Comparison of ENCODE assay signal across 13 cellular contexts in the genomic region with DNA sequence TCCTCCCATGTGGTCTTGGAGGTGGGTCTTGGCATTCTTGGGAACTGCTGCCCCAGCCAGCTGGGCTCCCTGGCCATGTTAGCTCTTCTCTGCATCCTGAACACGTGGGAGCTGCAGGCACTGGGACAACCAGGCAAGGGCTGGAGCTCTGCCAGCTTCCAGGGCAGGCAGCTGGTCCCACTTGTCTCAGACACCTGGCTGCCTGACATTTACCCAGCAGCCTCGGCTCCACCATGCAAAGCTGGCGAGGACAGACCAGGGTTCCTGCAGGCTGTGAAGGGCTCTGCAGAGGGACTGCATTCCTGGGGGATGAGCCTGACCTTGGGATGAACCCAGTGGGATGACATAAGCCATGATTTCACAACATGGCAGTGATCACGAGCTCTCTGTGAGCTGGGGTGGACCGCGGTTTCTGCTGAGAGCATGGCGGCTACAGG.
DNase-seq lines count a peak whose midpoint lies in the region; ATAC-seq, FAIRE-seq and TF ChIP-seq lines count a peak whose summit lies in the region.
"Had no signal": no experiment of that assay in that cellular context is flagged by ENCODE, and none has a peak within 500 bp of the region (broad histone marks: within the 10 kb centered on the region; RNA-seq: fewer than 3 reads in every experiment).

No MANE protein-coding gene starts in this region.

- ATAC-seq in HG03460 (IDR thresholded peaks at IDR 0.05; ENCODE audit: unreplicated experiment), result no peak
- ATAC-seq: stimulated activated memory B cell treated with anti-CD40 and anti-IgM and Interleukin-4, amounts not matched to agents 10 μg/mL and 1 μg/mL and 100 μg/mL, for 72 hours had no signal

- H3K9me3 ChIP-seq in right atrium auricular region (peaks cover 0 to 9% of the 10 kb centered on the region in 2 donors), stomach (peaks cover 0 to 17% (median 12%) of the 10 kb centered on the region in 4 donors)

- intact Hi-C loops in stomach (cut with DNase I; ENCODE audit: low total_unique reads), result no loop called here

- DNase-seq in H54 (ENCODE audit: insufficient read length, low spot score) (peak; percentile 29), T1000 (lab: John Stamatoyannopoulos, UW) (peak; percentile 76), right atrium auricular region (ENCODE audit: low spot score) (peak; percentile 83), stomach (peak; percentile 26), DMS153 treated with DMSO at 0.1 percent for 48 hours (lab: John Stamatoyannopoulos, UW; ENCODE audit: unreplicated experiment) (no peak), NCI-H345 (lab: John Stamatoyannopoulos, UW) (no peak), foreskin melanocyte (no peak)
- DNase-seq: activated T-cell treated with anti-CD3 and anti-CD28 coated beads, Interleukin-2, amount 50 U/mL, for 1 hour; erythroblast; Kasumi-1 had no signal

- 56 to 63% (median 60%) methylated on average over 5 to 7 of the region's 7 CpGs for WGBS in stomach, 5 donors

- TF ChIP-seq CTCF in right atrium auricular region (IDR thresholded peaks at IDR 0.05) (no peak), stomach (IDR thresholded peaks at IDR 0.05) (no peak)

- H3K4me1 ChIP-seq in right atrium auricular region (peaks cover 0 to 5% of the 10 kb centered on the region in 2 donors), stomach (no peaks in the 10 kb centered on the region)

- FAIRE-seq in H54 (lab: Jason Lieb, UNC), result no peak
- FAIRE-seq: GM12891 had no signal

- H3K27ac ChIP-seq in right atrium auricular region (peak overlapping the region; percentile 31 to 58), stomach (no peak overlapping the region)

- no peaks in the 10 kb centered on the region for H3K36me3 ChIP-seq in right atrium auricular region
- H3K36me3 ChIP-seq in stomach, result no peaks in the 10 kb centered on the region

- no peak for TF ChIP-seq EP300 in stomach (IDR thresholded peaks at IDR 0.05)

- TF ChIP-seq POLR2A in H54 (IDR thresholded peaks at IDR 0.05; ENCODE audit: low read depth, low read length) (no peak), stomach (IDR thresholded peaks at IDR 0.05) (no peak)

- no peaks in the 10 kb centered on the region for H3K27me3 ChIP-seq in right atrium auricular region
- H3K27me3 ChIP-seq in stomach, result peaks cover 0 to 13% (median 0%) of the 10 kb centered on the region in 3 donors

- H3K4me3 ChIP-seq in right atrium auricular region (no peak overlapping the region), stomach (no peak overlapping the region)

Comparison
In these comparisons a context has a peak if more than half of its experiments do, and no peak if none do; other contexts are left out.
1. DNase-seq: peak in H54 (single experiment), T1000 (single experiment), right atrium auricular region (single experiment) and stomach (single experiment); none in DMS153 treated with DMSO at 0.1 percent for 48 hours (single experiment), NCI-H345 (single experiment) and foreskin melanocyte (single experiment).
2. H3K27ac ChIP-seq: peak in right atrium auricular region (2 of 2); none in stomach (0 of 5).